In genomic region chr17:64992325-64992802, GRCh38 we compare ENCODE assay signal across 1 cellular context.
TF ChIP-seq lines count a peak whose summit lies in the region.

No MANE protein-coding gene starts in this region.

TF ChIP-seq in SK-N-SH, 30 proteins besides CTCF, POLR2A, EP300 and RAD21 (continued from another document):
- TF ChIP-seq, protein P1, sequence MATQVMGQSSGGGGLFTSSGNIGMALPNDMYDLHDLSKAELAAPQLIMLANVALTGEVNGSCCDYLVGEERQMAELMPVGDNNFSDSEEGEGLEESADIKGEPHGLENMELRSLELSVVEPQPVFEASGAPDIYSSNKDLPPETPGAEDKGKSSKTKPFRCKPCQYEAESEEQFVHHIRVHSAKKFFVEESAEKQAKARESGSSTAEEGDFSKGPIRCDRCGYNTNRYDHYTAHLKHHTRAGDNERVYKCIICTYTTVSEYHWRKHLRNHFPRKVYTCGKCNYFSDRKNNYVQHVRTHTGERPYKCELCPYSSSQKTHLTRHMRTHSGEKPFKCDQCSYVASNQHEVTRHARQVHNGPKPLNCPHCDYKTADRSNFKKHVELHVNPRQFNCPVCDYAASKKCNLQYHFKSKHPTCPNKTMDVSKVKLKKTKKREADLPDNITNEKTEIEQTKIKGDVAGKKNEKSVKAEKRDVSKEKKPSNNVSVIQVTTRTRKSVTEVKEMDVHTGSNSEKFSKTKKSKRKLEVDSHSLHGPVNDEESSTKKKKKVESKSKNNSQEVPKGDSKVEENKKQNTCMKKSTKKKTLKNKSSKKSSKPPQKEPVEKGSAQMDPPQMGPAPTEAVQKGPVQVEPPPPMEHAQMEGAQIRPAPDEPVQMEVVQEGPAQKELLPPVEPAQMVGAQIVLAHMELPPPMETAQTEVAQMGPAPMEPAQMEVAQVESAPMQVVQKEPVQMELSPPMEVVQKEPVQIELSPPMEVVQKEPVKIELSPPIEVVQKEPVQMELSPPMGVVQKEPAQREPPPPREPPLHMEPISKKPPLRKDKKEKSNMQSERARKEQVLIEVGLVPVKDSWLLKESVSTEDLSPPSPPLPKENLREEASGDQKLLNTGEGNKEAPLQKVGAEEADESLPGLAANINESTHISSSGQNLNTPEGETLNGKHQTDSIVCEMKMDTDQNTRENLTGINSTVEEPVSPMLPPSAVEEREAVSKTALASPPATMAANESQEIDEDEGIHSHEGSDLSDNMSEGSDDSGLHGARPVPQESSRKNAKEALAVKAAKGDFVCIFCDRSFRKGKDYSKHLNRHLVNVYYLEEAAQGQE (IDR thresholded peaks at IDR 0.05; ENCODE audit: low read depth, low read length): no peak
- TF ChIP-seq FOSL2 (IDR thresholded peaks at IDR 0.05; ENCODE audit: borderline replicate concordance, low read depth): peak; percentile 49; the same call in 1 of the 2 replicates
- no peak for TF ChIP-seq TEAD4 (IDR thresholded peaks at IDR 0.05; ENCODE audit: borderline replicate concordance, insufficient read depth)
